18 cellular contexts compared by ENCODE assay signal in genomic region chr13:45928196-45928595, GRCh38.
DNase-seq lines count a peak whose midpoint lies in the region; ATAC-seq, FAIRE-seq and TF ChIP-seq lines count a peak whose summit lies in the region.
"Had no signal": no experiment of that assay in that cellular context is flagged by ENCODE, and none has a peak within 500 bp of the region (broad histone marks: within the 10 kb centered on the region; RNA-seq: fewer than 3 reads in every experiment).

No MANE protein-coding gene starts in this region.

- H3K36me3 Mint-ChIP-seq in osteocyte (ENCODE audit: unreplicated experiment): no peaks in the 10 kb centered on the region
- H3K36me3 Mint-ChIP-seq in CD4-positive, alpha-beta memory T cell: no peaks in the 10 kb centered on the region

- H3K4me3 Mint-ChIP-seq in osteocyte (ENCODE audit: unreplicated experiment): no peak overlapping the region
- H3K4me3 Mint-ChIP-seq in CD4-positive, alpha-beta memory T cell: no peak overlapping the region
- H3K4me3 Mint-ChIP-seq: CD4-positive, alpha-beta T cell; H9 had no signal

- H3K4me2 ChIP-seq in HepG2 (ENCODE audit: low read depth, low read length): no peak overlapping the region

- no peak for FAIRE-seq in HepG2 (lab: Jason Lieb, UNC)
- FAIRE-seq: A204.1, GM12892, GM18507 had no signal

- WGBS in HepG2 (ENCODE audit: low lambda C conversion rate): 26% methylated on average over 5 of the region's 5 CpGs
- 81% methylated on average over 4 of the region's 5 CpGs for WGBS in right lobe of liver (ENCODE audit: insufficient coverage, low coverage, low lambda C conversion rate, missing lambda C conversion rate)

- no peak for TF ChIP-seq EP300 in HepG2 (IDR thresholded peaks at IDR 0.05; ENCODE audit: low read depth in 2 of 2, low read length in 2 of 2)
- no peak for TF ChIP-seq EP300 in HepG2 (CRISPR knock-in tag; IDR thresholded peaks at IDR 0.05; ENCODE audit: borderline replicate concordance)

- no peak overlapping the region for H3K9ac ChIP-seq in HepG2 (ENCODE audit: insufficient read depth, low read depth, low read length)

- H3K27ac Mint-ChIP-seq in osteocyte (ENCODE audit: unreplicated experiment): no peak overlapping the region
- H3K27ac Mint-ChIP-seq in CD4-positive, alpha-beta memory T cell: no peak overlapping the region
- H3K27ac Mint-ChIP-seq: CD4-positive, alpha-beta T cell had no signal

- intact Hi-C loops in HepG2 (cut with micrococcal nuclease; ENCODE audit: unreplicated experiment) (no loop called here), right lobe of liver (cut with DNase I) (no loop called here), A673 (cut with micrococcal nuclease; ENCODE audit: unreplicated experiment) (no loop called here)
- intact Hi-C loops in CD4-positive, alpha-beta memory T cell (cut with micrococcal nuclease): no loop called here

- in situ Hi-C loops in HepG2 (cut with HindIII; ENCODE audit: extremely low pct_ligation_motif_present, low pct_unique_long_range_greater_than_20kb): no loop called here

- no peak overlapping the region for H2AFZ ChIP-seq in HepG2 (ENCODE audit: low read length)

- peaks cover 12% of the 10 kb centered on the region for H3K27me3 Mint-ChIP-seq in osteocyte (ENCODE audit: unreplicated experiment)
- H3K27me3 Mint-ChIP-seq in CD4-positive, alpha-beta memory T cell: peaks cover 5 to 13% of the 10 kb centered on the region in 2 donors

- no peak overlapping the region for H3K4me3 ChIP-seq in HepG2 (replicated peaks in 1 of 3; ENCODE audit: insufficient read depth in 1 of 3, low read depth in 2 of 3, low read length in 3 of 3)
- H3K4me3 ChIP-seq in right lobe of liver: no peak overlapping the region
- no peak overlapping the region for H3K4me3 ChIP-seq in epithelial cell of proximal tubule (ENCODE audit: low read depth, low read length)
- no peak overlapping the region for H3K4me3 ChIP-seq in CD4-positive, alpha-beta memory T cell (ENCODE audit: low read length in 2 of 2)
- no peak overlapping the region for H3K4me3 ChIP-seq in A673 (ENCODE audit: low read depth, low read length, poor library complexity, severe bottlenecking)

- no peak overlapping the region for H3K27ac ChIP-seq in HepG2 (ENCODE audit: extremely low read length, insufficient read depth, low read length)
- no peak overlapping the region for H3K27ac ChIP-seq in right lobe of liver
- no peak overlapping the region for H3K27ac ChIP-seq in CD4-positive, alpha-beta memory T cell (ENCODE audit: low read depth, low read length)
- no peak overlapping the region for H3K27ac ChIP-seq in A673 (ENCODE audit: low read depth, low read length, poor library complexity, severe bottlenecking)
- H3K27ac ChIP-seq: C4-2B had no signal

- TF ChIP-seq RAD21 in HepG2 (CRISPR knock-in tag; IDR thresholded peaks at IDR 0.05): no peak

- no peaks in the 10 kb centered on the region for H3K4me1 Mint-ChIP-seq in osteocyte (ENCODE audit: unreplicated experiment)
- no peaks in the 10 kb centered on the region for H3K4me1 Mint-ChIP-seq in CD4-positive, alpha-beta memory T cell

- CTCF ChIA-PET in HepG2 (lab: Yijun Ruan, JAX; ENCODE audit: low intra/inter-chr PET ratio, low total read pairs) (no interaction called here), A673 (lab: Charles Lee) (no interaction called here)
- CTCF ChIA-PET in CD4-positive, alpha-beta memory T cell (lab: Charles Lee; ENCODE audit: partially characterized antibody): no interaction called here

- H4K20me1 ChIP-seq in HepG2 (ENCODE audit: insufficient read depth, low read length): no peaks in the 10 kb centered on the region

- peaks cover 1 to 15% of the 10 kb centered on the region in 2 experiments; a peak in 1 of 5 replicates for H3K27me3 ChIP-seq in HepG2 (ENCODE audit: control insufficient read depth in 1 of 2, insufficient read depth in 2 of 2, low read length in 2 of 2)
- no peaks in the 10 kb centered on the region for H3K27me3 ChIP-seq in right lobe of liver
- no peaks in the 10 kb centered on the region for H3K27me3 ChIP-seq in CD4-positive, alpha-beta memory T cell (ENCODE audit: insufficient read depth, low read length)
- no peaks in the 10 kb centered on the region for H3K27me3 ChIP-seq in A673 (replicated peaks; ENCODE audit: insufficient read depth, low read depth, low read length, poor library complexity)

- no peaks in the 10 kb centered on the region for H3K9me3 Mint-ChIP-seq in osteocyte (ENCODE audit: unreplicated experiment)
- no peaks in the 10 kb centered on the region for H3K9me3 Mint-ChIP-seq in CD4-positive, alpha-beta memory T cell
- H3K9me3 Mint-ChIP-seq: CD4-positive, alpha-beta T cell; H9 had no signal

- TF ChIP-seq CTCF in HepG2 (CRISPR knock-in tag; IDR thresholded peaks at IDR 0.05): no peak
- TF ChIP-seq CTCF in right lobe of liver (IDR thresholded peaks at IDR 0.05): no peak
- TF ChIP-seq CTCF in epithelial cell of proximal tubule (conservative IDR thresholded peaks at IDR 0.05; ENCODE audit: low read depth, low read length): no peak
- TF ChIP-seq CTCF in osteocyte (IDR thresholded peaks at IDR 0.05): no peak
- TF ChIP-seq CTCF in A673 (conservative IDR thresholded peaks at IDR 0.05; ENCODE audit: low read depth, low read length): no peak

- TF ChIP-seq POLR2A in HepG2 (IDR thresholded peaks at IDR 0.05; ENCODE audit: insufficient read depth in 1 of 2, low read depth in 2 of 2, low read length in 2 of 2): no peak
- TF ChIP-seq POLR2A in right lobe of liver (IDR thresholded peaks at IDR 0.05): no peak

- H3K79me2 ChIP-seq in HepG2 (ENCODE audit: insufficient read depth, low read length): no peaks in the 10 kb centered on the region

- H3K9me3 ChIP-seq in HepG2 (ENCODE audit: low read length) (no peaks in the 10 kb centered on the region), right lobe of liver (no peaks in the 10 kb centered on the region), A673 (ENCODE audit: low read depth, low read length, poor library complexity, severe bottlenecking) (no peaks in the 10 kb centered on the region)
- H3K9me3 ChIP-seq in CD4-positive, alpha-beta memory T cell (ENCODE audit: control insufficient read depth in 1 of 2, low read length in 2 of 2): no peaks in the 10 kb centered on the region

- DNase-seq in HepG2 (ENCODE audit: low spot score) (no peak), right lobe of liver (no peak), epithelial cell of proximal tubule (ENCODE audit: low read depth) (peak; percentile 25), osteocyte (ENCODE audit: extremely low spot score, unreplicated experiment) (peak; percentile 56), iPS-NIHi7 (ENCODE audit: extremely low spot score) (no peak), A673 (ENCODE audit: low spot score) (no peak)
- DNase-seq in CD4-positive, alpha-beta memory T cell: no peak
- DNase-seq: AML-193; CD4-positive, alpha-beta T cell; DMS153; DMS79; GDM1; GOT3; H9 had no signal

- ATAC-seq in HepG2 (peak; percentile 50; the same call in 2 of the 3 replicates), right lobe of liver (no peak)

- BruUV-seq in HepG2 (replicated peaks; lab: Mats Ljungman, UMichigan): no TSS peak
- no TSS peak for BruUV-seq in A673 (replicated peaks; lab: Mats Ljungman, UMichigan)

- H3K36me3 ChIP-seq in HepG2 (replicated peaks in 1 of 2; ENCODE audit: control insufficient read depth in 1 of 2, insufficient read depth in 2 of 2, low read length in 2 of 2) (no peaks in the 10 kb centered on the region), right lobe of liver (no peaks in the 10 kb centered on the region), A673 (ENCODE audit: insufficient read depth, low read length, poor library complexity, severe bottlenecking) (no peaks in the 10 kb centered on the region)
- no peaks in the 10 kb centered on the region for H3K36me3 ChIP-seq in CD4-positive, alpha-beta memory T cell (ENCODE audit: insufficient read depth, low read length)

- POLR2A ChIA-PET in HepG2 (lab: Yijun Ruan, JAX) (no interaction called here), A673 (lab: Charles Lee; ENCODE audit: low non-redundant PET) (no interaction called here)
- POLR2A ChIA-PET in CD4-positive, alpha-beta memory T cell (lab: Charles Lee; ENCODE audit: partially characterized antibody): no interaction called here

- no peaks in the 10 kb centered on the region for H3K4me1 ChIP-seq in HepG2 (ENCODE audit: insufficient read depth, low read length)
- no peaks in the 10 kb centered on the region for H3K4me1 ChIP-seq in right lobe of liver
- H3K4me1 ChIP-seq in CD4-positive, alpha-beta memory T cell (ENCODE audit: insufficient read depth, low read length): no peaks in the 10 kb centered on the region
- peaks cover 7% of the 10 kb centered on the region for H3K4me1 ChIP-seq in A673 (ENCODE audit: insufficient read depth, low read length, poor library complexity, severe bottlenecking)

TF ChIP-seq in HepG2, 621 proteins besides CTCF, POLR2A, EP300 and RAD21 (continues in another document):
- no peak for TF ChIP-seq E2F2 (CRISPR knock-in tag; IDR thresholded peaks at IDR 0.05; ENCODE audit: borderline replicate concordance)
- TF ChIP-seq SP5 (CRISPR knock-in tag; IDR thresholded peaks at IDR 0.05; ENCODE audit: borderline replicate concordance, low read depth): no peak
- TF ChIP-seq TCF7 (IDR thresholded peaks at IDR 0.05; ENCODE audit: low read depth): no peak
- TF ChIP-seq NCOR1 (IDR thresholded peaks at IDR 0.05; ENCODE audit: borderline replicate concordance, low read length): no peak
- TF ChIP-seq, protein P1, sequence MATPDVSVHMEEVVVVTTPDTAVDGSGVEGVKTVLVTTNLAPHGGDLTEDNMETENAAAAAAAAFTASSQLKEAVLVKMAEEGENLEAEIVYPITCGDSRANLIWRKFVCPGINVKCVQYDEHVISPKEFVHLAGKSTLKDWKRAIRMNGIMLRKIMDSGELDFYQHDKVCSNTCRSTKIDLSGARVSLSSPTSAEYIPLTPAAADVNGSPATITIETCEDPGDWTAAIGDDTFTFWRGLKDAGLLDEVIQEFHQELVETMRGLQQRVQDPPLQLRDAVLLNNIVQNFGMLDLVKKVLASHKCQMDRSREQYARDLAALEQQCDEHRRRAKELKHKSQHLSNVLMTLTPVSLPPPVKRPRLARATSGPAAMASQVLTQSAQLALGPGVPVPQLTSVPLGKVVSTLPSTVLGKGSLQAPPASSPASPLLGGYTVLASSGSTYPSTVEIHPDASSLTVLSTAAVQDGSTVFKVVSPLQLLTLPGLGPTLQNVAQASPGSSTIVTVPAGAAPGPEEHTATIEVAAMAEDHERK (CRISPR knock-in tag; IDR thresholded peaks at IDR 0.05; ENCODE audit: low read depth): no peak

Comparison
In these comparisons a context has a peak if more than half of its experiments do, and no peak if none do; other contexts are left out.
1. DNase-seq: peak in epithelial cell of proximal tubule (single experiment) and osteocyte (single experiment); none in HepG2 (single experiment), right lobe of liver (0 of 3), CD4-positive, alpha-beta memory T cell (0 of 5), iPS-NIHi7 (single experiment) and A673 (single experiment).